In the genomic region with DNA sequence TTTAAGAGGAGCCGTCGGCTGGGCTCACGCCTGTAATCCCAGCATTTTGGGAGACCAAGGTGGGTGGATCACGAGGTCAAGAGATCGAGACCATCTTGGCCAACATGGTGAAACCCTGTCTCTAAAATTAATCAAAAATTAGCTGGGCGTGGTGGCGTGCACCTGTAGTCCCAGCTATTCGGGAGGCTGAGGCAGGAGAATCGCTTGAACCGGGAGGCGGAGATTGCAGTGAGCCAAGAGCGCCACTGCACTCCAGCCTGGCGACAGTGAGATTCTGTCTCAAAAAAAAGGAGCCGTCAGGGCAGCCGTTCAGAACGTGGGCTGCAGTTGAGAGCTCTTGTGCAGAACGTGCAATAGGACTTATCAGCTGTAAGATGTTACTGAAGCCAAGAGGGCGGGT, we compare ENCODE assay signal across 7 cellular contexts. TPM values are rescaled to one million over a fixed set of nuclear protein-coding genes. Genes with fewer than 3 reads are reported as not detected.
"Had no signal": no experiment of that assay in that cellular context is flagged by ENCODE, and none has a peak within 500 bp of the region (broad histone marks: within the 10 kb centered on the region; RNA-seq: fewer than 3 reads in every experiment).

No MANE protein-coding gene starts in this region.

RNA-seq across cellular contexts. Expression of gene ZG16, which starts 15.1 kb away (rescaled TPM):
- total RNA-seq: activated naive CD4-positive, alpha-beta T cell treated with anti-CD3 and anti-CD28 coated beads, Interleukin-2, amount 50 U/mL, for 72 hours; dermis blood vessel endothelial cell; endodermal cell; kidney epithelial cell; left ventricle myocardium superior; T-helper 2 cell treated with Interferon-gamma antibody and Interleukin-4, amounts not matched to agents 100 ng/mL and 5 ng/mL, for 36 hours; thoracic aorta had no signal
